In genomic region chr7:131002600-131002999, GRCh38 we compare ENCODE assay signal across 1 cellular context.
TF ChIP-seq lines count a peak whose summit lies in the region.

No MANE protein-coding gene starts in this region.

TF ChIP-seq in HCT116, 20 proteins besides CTCF, POLR2A, EP300 and RAD21:
- no peak for TF ChIP-seq EZH2 (IDR thresholded peaks at IDR 0.05)
- TF ChIP-seq ZFX (IDR thresholded peaks at IDR 0.05), result no peak
- no peak for TF ChIP-seq CEBPB (IDR thresholded peaks at IDR 0.05; ENCODE audit: low read depth)
- no peak for TF ChIP-seq REST (IDR thresholded peaks at IDR 0.05; ENCODE audit: low read depth)
- TF ChIP-seq CBX3 (IDR thresholded peaks at IDR 0.05; ENCODE audit: low read depth), result no peak
- TF ChIP-seq POLR2AphosphoS5 (IDR thresholded peaks at IDR 0.05; ENCODE audit: low read depth, low read length), result no peak
- TF ChIP-seq MAX (IDR thresholded peaks at IDR 0.05), result no peak
- TF ChIP-seq ATF3 (IDR thresholded peaks at IDR 0.05), result no peak
- TF ChIP-seq JUND (IDR thresholded peaks at IDR 0.05), result no peak
- no peak for TF ChIP-seq EZH2phosphoT487 (IDR thresholded peaks at IDR 0.05; ENCODE audit: borderline replicate concordance)
